Comparison of ENCODE assay signal across 1 cellular context in genomic region chr12:93441617-93442410, GRCh38.
TF ChIP-seq lines count a peak whose summit lies in the region.

UBE2N (minus strand) TSS chr12:93441947; CDS start chr12:93441884, 63 bp downstream.

TF ChIP-seq in HepG2, 621 proteins besides CTCF, POLR2A, EP300 and RAD21 (continued from another document and continues in another):
- TF ChIP-seq HMGXB3 (CRISPR knock-in tag; IDR thresholded peaks at IDR 0.05; ENCODE audit: borderline replicate concordance) (no peak), ZBTB3 (CRISPR knock-in tag; IDR thresholded peaks at IDR 0.05; ENCODE audit: borderline replicate concordance, low read depth) (no peak), FOXA1 (IDR thresholded peaks at IDR 0.05) (no peak), FOXA1 (CRISPR knock-in tag; IDR thresholded peaks at IDR 0.05) (no peak), NFYC (CRISPR knock-in tag; IDR thresholded peaks at IDR 0.05) (peak; percentile 35; the same call in 1 of the 2 replicates), GATA4 (IDR thresholded peaks at IDR 0.05; ENCODE audit: borderline replicate concordance, low read depth) (no peak; the same call in 1 of the 2 replicates), NR2C2 (CRISPR knock-in tag; IDR thresholded peaks at IDR 0.05; ENCODE audit: borderline replicate concordance) (peak; percentile 93), ZNF280D (CRISPR knock-in tag; IDR thresholded peaks at IDR 0.05) (no peak), ZNF674 (CRISPR knock-in tag; IDR thresholded peaks at IDR 0.05; ENCODE audit: low read depth) (0 out of 2 replicates have a peak, but pooled peaks have one; percentile 15), JUN (CRISPR knock-in tag; IDR thresholded peaks at IDR 0.05) (peak; percentile 15; the same call in 1 of the 2 replicates), ZEB1 (IDR thresholded peaks at IDR 0.05; ENCODE audit: insufficient replicate concordance, low read depth) (no peak), ZNF614 (CRISPR knock-in tag; IDR thresholded peaks at IDR 0.05; ENCODE audit: borderline replicate concordance) (peak; percentile 37; the same call in 1 of the 2 replicates), BRCA1 (CRISPR knock-in tag; IDR thresholded peaks at IDR 0.05) (peak; percentile 86; the same call in 1 of the 2 replicates), PRPF4 (IDR thresholded peaks at IDR 0.05; ENCODE audit: low read depth, low read length, poor library complexity, severe bottlenecking) (no peak), NR2F2 (IDR thresholded peaks at IDR 0.05; ENCODE audit: borderline replicate concordance, low read depth) (no peak; the same call in 1 of the 2 replicates), ZNF407 (CRISPR knock-in tag; IDR thresholded peaks at IDR 0.05; ENCODE audit: not compliant biosample characterization) (peak; percentile 75), ZNF251 (CRISPR knock-in tag; IDR thresholded peaks at IDR 0.05) (no peak), ZNF761 (CRISPR knock-in tag; conservative IDR thresholded peaks at IDR 0.05) (no peak; the same call in 1 of the 2 replicates), KLF13 (CRISPR knock-in tag; IDR thresholded peaks at IDR 0.05) (peak; percentile 59; the same call in 1 of the 2 replicates), RARG (CRISPR knock-in tag; IDR thresholded peaks at IDR 0.05; ENCODE audit: low read depth) (no peak), BCL6 (CRISPR knock-in tag; IDR thresholded peaks at IDR 0.05) (0 out of 2 replicates have a peak, but pooled peaks have one; percentile 16), ELF3 (CRISPR knock-in tag; IDR thresholded peaks at IDR 0.05) (peak; percentile 68), HIC2 (CRISPR knock-in tag; IDR thresholded peaks at IDR 0.05; ENCODE audit: low read depth) (no peak), ZNF792 (CRISPR knock-in tag; IDR thresholded peaks at IDR 0.05) (peak; percentile 67; the same call in 1 of the 2 replicates), SRY (CRISPR knock-in tag; IDR thresholded peaks at IDR 0.05) (peak; percentile 56; the same call in 1 of the 2 replicates), RERE (CRISPR knock-in tag; IDR thresholded peaks at IDR 0.05; ENCODE audit: low read depth) (no peak), ZNF691 (CRISPR knock-in tag; IDR thresholded peaks at IDR 0.05; ENCODE audit: borderline replicate concordance, low read depth) (peak; percentile 86; the same call in 1 of the 2 replicates), PREB (CRISPR knock-in tag; IDR thresholded peaks at IDR 0.05) (no peak), RXRB (CRISPR knock-in tag; IDR thresholded peaks at IDR 0.05; ENCODE audit: borderline replicate concordance) (no peak; the same call in none of the 2 replicates)
